ENCODE assay signal across 17 cellular contexts in the genomic region with DNA sequence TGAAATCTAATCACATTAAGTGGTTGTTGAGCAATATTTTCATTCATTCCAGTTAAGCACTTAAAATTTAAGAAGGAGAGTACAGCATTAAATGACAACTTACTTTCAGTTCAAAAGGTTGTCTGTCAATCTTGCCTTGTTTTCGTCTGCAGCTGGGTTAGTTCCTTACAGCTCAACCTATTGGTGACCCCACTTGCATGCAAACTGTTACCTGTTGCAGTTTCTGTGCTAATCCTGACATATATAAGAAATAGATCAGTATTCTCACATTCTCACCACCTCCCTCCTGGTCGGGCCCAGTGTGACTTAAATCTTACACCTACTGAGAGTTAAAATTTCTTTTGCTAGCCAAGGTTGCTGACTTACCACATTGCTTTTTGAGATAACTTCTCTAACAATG.
"Had no signal": no experiment of that assay in that cellular context is flagged by ENCODE, and none has a peak within 500 bp of the region (broad histone marks: within the 10 kb centered on the region; RNA-seq: fewer than 3 reads in every experiment).

No MANE protein-coding gene starts in this region.

- H3K27ac ChIP-seq: body of pancreas, neural progenitor cell, psoas muscle, right lobe of liver, upper lobe of left lung had no signal

- H3K4me1 ChIP-seq: body of pancreas, neural progenitor cell, psoas muscle, right lobe of liver, upper lobe of left lung had no signal

- DNase-seq: activated B cell treated with CpG ODN at 0.5 μM for 24 hours; activated CD4-positive, alpha-beta T cell treated with anti-CD3 and anti-CD28 coated beads, Interleukin-2, amount 10 ng/mL, durations not matched to agents 24 days and 14 days; activated CD8-positive, alpha-beta memory T cell treated with anti-CD3 and anti-CD28 coated beads, Interleukin-2, amount 50 U/mL, for 48 hours; activated CD8-positive, alpha-beta T cell treated with anti-CD3 and anti-CD28 coated beads, Interleukin-2, amount 10 ng/mL, durations not matched to agents 7 days and 5 days; activated gamma-delta T cell treated with Interleukin-2 at 50 U/mL for 16 hours; activated naive CD8-positive, alpha-beta T cell treated with anti-CD3 and anti-CD28 coated beads for 36 hours; amygdala; body of pancreas; caudate nucleus; psoas muscle; right lobe of liver; stimulated activated naive CD8-positive, alpha-beta T cell treated with anti-CD3 and anti-CD28 coated beads, Interleukin-15, amount 100 ng/mL, for 72 hours; upper lobe of left lung had no signal

- ATAC-seq: activated CD8-positive, alpha-beta T cell treated with anti-CD3 and anti-CD28 coated beads, Interleukin-2, amount 10 ng/mL, durations not matched to agents 7 days and 5 days; body of pancreas; esophagus mucosa; psoas muscle; right lobe of liver; stimulated activated naive CD8-positive, alpha-beta T cell treated with anti-CD3 and anti-CD28 coated beads, Interleukin-15, amount 100 ng/mL, for 72 hours had no signal

- H3K36me3 ChIP-seq: neural progenitor cell, right lobe of liver, upper lobe of left lung had no signal

- H3K9ac ChIP-seq: neural progenitor cell had no signal

- H3K4me3 ChIP-seq: body of pancreas, lung, neural progenitor cell, psoas muscle, right lobe of liver, smooth muscle cell, upper lobe of left lung had no signal

- H2AFZ ChIP-seq: neural progenitor cell had no signal

- H3K27me3 ChIP-seq: body of pancreas, neural progenitor cell, right lobe of liver, upper lobe of left lung had no signal

- H3K4me2 ChIP-seq: neural progenitor cell, smooth muscle cell had no signal

- H3K9me3 ChIP-seq: body of pancreas, psoas muscle, right lobe of liver, upper lobe of left lung had no signal
